Comparison of ENCODE assay signal across 1 cellular context in the genomic region with DNA sequence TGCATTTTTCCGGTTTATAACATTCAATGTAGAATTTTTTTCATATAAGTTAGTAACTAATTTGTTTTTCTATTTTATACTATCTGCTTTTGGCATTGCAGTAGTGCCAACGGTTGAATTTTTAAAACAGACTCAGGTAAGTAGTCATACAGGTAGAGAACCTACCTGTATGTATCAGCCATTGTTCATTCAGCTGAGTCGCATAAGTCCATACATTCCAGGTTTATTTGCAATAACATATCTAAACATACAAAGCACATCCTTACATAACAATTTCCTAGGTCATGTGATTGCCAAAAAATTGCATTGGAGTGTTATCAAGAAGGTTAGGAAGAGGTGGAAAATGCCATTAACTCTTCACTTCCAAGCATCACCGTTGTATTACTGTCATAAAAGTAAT.
TF ChIP-seq lines count a peak whose summit lies in the region.

No MANE protein-coding gene starts in this region.

TF ChIP-seq in SK-N-SH treated with all-trans-retinoic acid at 6 μM for 48 hours, 23 proteins besides CTCF, POLR2A, EP300 and RAD21 (continued from another document):
- TF ChIP-seq, protein P1, sequence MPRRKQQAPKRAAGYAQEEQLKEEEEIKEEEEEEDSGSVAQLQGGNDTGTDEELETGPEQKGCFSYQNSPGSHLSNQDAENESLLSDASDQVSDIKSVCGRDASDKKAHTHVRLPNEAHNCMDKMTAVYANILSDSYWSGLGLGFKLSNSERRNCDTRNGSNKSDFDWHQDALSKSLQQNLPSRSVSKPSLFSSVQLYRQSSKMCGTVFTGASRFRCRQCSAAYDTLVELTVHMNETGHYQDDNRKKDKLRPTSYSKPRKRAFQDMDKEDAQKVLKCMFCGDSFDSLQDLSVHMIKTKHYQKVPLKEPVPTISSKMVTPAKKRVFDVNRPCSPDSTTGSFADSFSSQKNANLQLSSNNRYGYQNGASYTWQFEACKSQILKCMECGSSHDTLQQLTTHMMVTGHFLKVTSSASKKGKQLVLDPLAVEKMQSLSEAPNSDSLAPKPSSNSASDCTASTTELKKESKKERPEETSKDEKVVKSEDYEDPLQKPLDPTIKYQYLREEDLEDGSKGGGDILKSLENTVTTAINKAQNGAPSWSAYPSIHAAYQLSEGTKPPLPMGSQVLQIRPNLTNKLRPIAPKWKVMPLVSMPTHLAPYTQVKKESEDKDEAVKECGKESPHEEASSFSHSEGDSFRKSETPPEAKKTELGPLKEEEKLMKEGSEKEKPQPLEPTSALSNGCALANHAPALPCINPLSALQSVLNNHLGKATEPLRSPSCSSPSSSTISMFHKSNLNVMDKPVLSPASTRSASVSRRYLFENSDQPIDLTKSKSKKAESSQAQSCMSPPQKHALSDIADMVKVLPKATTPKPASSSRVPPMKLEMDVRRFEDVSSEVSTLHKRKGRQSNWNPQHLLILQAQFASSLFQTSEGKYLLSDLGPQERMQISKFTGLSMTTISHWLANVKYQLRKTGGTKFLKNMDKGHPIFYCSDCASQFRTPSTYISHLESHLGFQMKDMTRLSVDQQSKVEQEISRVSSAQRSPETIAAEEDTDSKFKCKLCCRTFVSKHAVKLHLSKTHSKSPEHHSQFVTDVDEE (CRISPR knock-in tag; IDR thresholded peaks at IDR 0.05) = no peak
- no peak for TF ChIP-seq POU6F1 (CRISPR knock-in tag; IDR thresholded peaks at IDR 0.05; ENCODE audit: borderline replicate concordance, low read depth)
- TF ChIP-seq BACH2 (CRISPR knock-in tag; IDR thresholded peaks at IDR 0.05; ENCODE audit: borderline replicate concordance) = no peak
- TF ChIP-seq ZC3H10 (CRISPR knock-in tag; IDR thresholded peaks at IDR 0.05) = no peak
- TF ChIP-seq ZNF565 (CRISPR knock-in tag; conservative IDR thresholded peaks at IDR 0.05; ENCODE audit: low read depth) = no peak
- no peak for TF ChIP-seq TOX (CRISPR knock-in tag; IDR thresholded peaks at IDR 0.05; ENCODE audit: borderline replicate concordance)
- TF ChIP-seq GLIS3 (CRISPR knock-in tag; IDR thresholded peaks at IDR 0.05) = no peak
TF ChIP-seq in SK-N-SH treated with all-trans-retinoic acid at 6 μM for 48 hours: peak in this region for 0.
